ENCODE assay signal across 1 cellular context in the genomic region with DNA sequence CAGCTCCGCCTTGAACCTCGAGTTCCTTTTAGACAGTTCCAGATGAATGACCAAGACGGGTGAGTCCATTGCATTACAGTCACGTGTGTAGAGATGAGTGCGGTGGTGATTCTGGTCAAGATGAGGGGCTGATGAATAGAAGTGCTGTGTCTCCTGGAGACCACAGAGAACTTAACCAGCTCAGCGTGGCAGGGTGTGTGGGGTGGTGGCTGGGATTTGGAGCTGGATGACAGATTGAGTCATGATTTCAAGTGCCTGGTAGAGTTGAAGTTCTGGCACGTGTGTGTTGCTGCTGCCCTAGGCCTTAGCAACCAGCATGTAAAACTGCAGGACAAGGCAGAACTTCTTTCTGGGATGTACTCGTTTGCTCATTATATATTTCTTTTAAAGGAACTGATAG.
TF ChIP-seq lines count a peak whose summit lies in the region.

No MANE protein-coding gene starts in this region.

TF ChIP-seq in GM23338, 12 proteins besides CTCF, POLR2A, EP300 and RAD21 (continued from another document):
- TF ChIP-seq, protein P1, sequence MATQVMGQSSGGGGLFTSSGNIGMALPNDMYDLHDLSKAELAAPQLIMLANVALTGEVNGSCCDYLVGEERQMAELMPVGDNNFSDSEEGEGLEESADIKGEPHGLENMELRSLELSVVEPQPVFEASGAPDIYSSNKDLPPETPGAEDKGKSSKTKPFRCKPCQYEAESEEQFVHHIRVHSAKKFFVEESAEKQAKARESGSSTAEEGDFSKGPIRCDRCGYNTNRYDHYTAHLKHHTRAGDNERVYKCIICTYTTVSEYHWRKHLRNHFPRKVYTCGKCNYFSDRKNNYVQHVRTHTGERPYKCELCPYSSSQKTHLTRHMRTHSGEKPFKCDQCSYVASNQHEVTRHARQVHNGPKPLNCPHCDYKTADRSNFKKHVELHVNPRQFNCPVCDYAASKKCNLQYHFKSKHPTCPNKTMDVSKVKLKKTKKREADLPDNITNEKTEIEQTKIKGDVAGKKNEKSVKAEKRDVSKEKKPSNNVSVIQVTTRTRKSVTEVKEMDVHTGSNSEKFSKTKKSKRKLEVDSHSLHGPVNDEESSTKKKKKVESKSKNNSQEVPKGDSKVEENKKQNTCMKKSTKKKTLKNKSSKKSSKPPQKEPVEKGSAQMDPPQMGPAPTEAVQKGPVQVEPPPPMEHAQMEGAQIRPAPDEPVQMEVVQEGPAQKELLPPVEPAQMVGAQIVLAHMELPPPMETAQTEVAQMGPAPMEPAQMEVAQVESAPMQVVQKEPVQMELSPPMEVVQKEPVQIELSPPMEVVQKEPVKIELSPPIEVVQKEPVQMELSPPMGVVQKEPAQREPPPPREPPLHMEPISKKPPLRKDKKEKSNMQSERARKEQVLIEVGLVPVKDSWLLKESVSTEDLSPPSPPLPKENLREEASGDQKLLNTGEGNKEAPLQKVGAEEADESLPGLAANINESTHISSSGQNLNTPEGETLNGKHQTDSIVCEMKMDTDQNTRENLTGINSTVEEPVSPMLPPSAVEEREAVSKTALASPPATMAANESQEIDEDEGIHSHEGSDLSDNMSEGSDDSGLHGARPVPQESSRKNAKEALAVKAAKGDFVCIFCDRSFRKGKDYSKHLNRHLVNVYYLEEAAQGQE (IDR thresholded peaks at IDR 0.05; ENCODE audit: unreplicated experiment): no peak
- TF ChIP-seq, protein P2, sequence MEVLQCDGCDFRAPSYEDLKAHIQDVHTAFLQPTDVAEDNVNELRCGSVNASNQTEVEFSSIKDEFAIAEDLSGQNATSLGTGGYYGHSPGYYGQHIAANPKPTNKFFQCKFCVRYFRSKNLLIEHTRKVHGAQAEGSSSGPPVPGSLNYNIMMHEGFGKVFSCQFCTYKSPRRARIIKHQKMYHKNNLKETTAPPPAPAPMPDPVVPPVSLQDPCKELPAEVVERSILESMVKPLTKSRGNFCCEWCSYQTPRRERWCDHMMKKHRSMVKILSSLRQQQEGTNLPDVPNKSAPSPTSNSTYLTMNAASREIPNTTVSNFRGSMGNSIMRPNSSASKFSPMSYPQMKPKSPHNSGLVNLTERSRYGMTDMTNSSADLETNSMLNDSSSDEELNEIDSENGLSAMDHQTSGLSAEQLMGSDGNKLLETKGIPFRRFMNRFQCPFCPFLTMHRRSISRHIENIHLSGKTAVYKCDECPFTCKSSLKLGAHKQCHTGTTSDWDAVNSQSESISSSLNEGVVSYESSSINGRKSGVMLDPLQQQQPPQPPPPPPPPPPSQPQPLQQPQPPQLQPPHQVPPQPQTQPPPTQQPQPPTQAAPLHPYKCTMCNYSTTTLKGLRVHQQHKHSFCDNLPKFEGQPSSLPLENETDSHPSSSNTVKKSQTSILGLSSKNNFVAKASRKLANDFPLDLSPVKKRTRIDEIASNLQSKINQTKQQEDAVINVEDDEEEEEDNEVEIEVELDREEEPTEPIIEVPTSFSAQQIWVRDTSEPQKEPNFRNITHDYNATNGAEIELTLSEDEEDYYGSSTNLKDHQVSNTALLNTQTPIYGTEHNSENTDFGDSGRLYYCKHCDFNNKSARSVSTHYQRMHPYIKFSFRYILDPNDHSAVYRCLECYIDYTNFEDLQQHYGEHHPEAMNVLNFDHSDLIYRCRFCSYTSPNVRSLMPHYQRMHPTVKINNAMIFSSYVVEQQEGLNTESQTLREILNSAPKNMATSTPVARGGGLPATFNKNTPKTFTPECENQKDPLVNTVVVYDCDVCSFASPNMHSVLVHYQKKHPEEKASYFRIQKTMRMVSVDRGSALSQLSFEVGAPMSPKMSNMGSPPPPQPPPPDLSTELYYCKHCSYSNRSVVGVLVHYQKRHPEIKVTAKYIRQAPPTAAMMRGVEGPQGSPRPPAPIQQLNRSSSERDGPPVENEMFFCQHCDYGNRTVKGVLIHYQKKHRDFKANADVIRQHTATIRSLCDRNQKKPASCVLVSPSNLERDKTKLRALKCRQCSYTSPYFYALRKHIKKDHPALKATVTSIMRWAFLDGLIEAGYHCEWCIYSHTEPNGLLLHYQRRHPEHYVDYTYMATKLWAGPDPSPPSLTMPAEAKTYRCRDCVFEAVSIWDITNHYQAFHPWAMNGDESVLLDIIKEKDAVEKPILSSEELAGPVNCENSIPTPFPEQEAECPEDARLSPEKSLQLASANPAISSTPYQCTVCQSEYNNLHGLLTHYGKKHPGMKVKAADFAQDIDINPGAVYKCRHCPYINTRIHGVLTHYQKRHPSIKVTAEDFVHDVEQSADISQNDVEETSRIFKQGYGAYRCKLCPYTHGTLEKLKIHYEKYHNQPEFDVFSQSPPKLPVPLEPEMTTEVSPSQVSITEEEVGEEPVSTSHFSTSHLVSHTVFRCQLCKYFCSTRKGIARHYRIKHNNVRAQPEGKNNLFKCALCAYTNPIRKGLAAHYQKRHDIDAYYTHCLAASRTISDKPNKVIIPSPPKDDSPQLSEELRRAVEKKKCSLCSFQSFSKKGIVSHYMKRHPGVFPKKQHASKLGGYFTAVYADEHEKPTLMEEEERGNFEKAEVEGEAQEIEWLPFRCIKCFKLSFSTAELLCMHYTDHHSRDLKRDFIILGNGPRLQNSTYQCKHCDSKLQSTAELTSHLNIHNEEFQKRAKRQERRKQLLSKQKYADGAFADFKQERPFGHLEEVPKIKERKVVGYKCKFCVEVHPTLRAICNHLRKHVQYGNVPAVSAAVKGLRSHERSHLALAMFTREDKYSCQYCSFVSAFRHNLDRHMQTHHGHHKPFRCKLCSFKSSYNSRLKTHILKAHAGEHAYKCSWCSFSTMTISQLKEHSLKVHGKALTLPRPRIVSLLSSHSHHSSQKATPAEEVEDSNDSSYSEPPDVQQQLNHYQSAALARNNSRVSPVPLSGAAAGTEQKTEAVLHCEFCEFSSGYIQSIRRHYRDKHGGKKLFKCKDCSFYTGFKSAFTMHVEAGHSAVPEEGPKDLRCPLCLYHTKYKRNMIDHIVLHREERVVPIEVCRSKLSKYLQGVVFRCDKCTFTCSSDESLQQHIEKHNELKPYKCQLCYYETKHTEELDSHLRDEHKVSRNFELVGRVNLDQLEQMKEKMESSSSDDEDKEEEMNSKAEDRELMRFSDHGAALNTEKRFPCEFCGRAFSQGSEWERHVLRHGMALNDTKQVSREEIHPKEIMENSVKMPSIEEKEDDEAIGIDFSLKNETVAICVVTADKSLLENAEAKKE (CRISPR knock-in tag; IDR thresholded peaks at IDR 0.05): no peak
- TF ChIP-seq, protein P3, sequence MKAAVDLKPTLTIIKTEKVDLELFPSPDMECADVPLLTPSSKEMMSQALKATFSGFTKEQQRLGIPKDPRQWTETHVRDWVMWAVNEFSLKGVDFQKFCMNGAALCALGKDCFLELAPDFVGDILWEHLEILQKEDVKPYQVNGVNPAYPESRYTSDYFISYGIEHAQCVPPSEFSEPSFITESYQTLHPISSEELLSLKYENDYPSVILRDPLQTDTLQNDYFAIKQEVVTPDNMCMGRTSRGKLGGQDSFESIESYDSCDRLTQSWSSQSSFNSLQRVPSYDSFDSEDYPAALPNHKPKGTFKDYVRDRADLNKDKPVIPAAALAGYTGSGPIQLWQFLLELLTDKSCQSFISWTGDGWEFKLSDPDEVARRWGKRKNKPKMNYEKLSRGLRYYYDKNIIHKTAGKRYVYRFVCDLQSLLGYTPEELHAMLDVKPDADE (IDR thresholded peaks at IDR 0.05): no peak
- TF ChIP-seq STAT1 (IDR thresholded peaks at IDR 0.05; ENCODE audit: unreplicated experiment): no peak
